ENCODE assay signal across 1 cellular context in genomic region chr9:131669234-131670172, GRCh38.
TF ChIP-seq lines count a peak whose summit lies in the region.

No MANE protein-coding gene starts in this region.

TF ChIP-seq in K562, 482 proteins besides CTCF, POLR2A, EP300 and RAD21 (continued from another document):
- no peak for TF ChIP-seq CLOCK (CRISPR knock-in tag; IDR thresholded peaks at IDR 0.05; ENCODE audit: borderline replicate concordance)
- TF ChIP-seq ZSCAN29 (IDR thresholded peaks at IDR 0.05), result no peak
- TF ChIP-seq ILK (tag; IDR thresholded peaks at IDR 0.05; ENCODE audit: borderline replicate concordance, low read depth), result no peak
- no peak for TF ChIP-seq PATZ1 (CRISPR knock-in tag; IDR thresholded peaks at IDR 0.05; ENCODE audit: borderline replicate concordance)
- TF ChIP-seq CHD2 (IDR thresholded peaks at IDR 0.05; ENCODE audit: low read depth, low read length), result no peak
- TF ChIP-seq ZNF324 (CRISPR knock-in tag; IDR thresholded peaks at IDR 0.05), result no peak
- no peak for TF ChIP-seq MCM5 (IDR thresholded peaks at IDR 0.05; ENCODE audit: low read depth)
- TF ChIP-seq ZKSCAN1 (IDR thresholded peaks at IDR 0.05; ENCODE audit: low read depth, low read length), result no peak
